Comparison of ENCODE assay signal across 1 cellular context in genomic region chr18:56565596-56566355, GRCh38.
TF ChIP-seq lines count a peak whose summit lies in the region.

No MANE protein-coding gene starts in this region.

TF ChIP-seq in HepG2, 621 proteins besides CTCF, POLR2A, EP300 and RAD21 (continued from another document and continues in another):
- TF ChIP-seq ATF6 (CRISPR knock-in tag; conservative IDR thresholded peaks at IDR 0.05) (no peak), ZBTB44 (CRISPR knock-in tag; IDR thresholded peaks at IDR 0.05) (no peak), ZNF747 (CRISPR knock-in tag; IDR thresholded peaks at IDR 0.05; ENCODE audit: borderline replicate concordance) (no peak), AGO1 (IDR thresholded peaks at IDR 0.05; ENCODE audit: low read depth, low read length, poor library complexity, severe bottlenecking) (no peak), ZBTB42 (CRISPR knock-in tag; IDR thresholded peaks at IDR 0.05) (no peak), ZNF646 (CRISPR knock-in tag; IDR thresholded peaks at IDR 0.05) (no peak), ADNP (CRISPR knock-in tag; IDR thresholded peaks at IDR 0.05) (no peak), MAX (IDR thresholded peaks at IDR 0.05) (no peak), NKX3-1 (CRISPR knock-in tag; IDR thresholded peaks at IDR 0.05) (no peak), ARNT2 (CRISPR knock-in tag; IDR thresholded peaks at IDR 0.05; ENCODE audit: low read depth) (no peak), FOXK1 (CRISPR knock-in tag; IDR thresholded peaks at IDR 0.05; ENCODE audit: borderline replicate concordance, low read depth) (no peak), ZFP37 (CRISPR knock-in tag; IDR thresholded peaks at IDR 0.05; ENCODE audit: borderline replicate concordance) (no peak), SOX5 (CRISPR knock-in tag; IDR thresholded peaks at IDR 0.05; ENCODE audit: borderline replicate concordance) (peak; percentile 51; the same call in 1 of the 2 replicates), WIZ (CRISPR knock-in tag; IDR thresholded peaks at IDR 0.05) (no peak), NCOR1 (IDR thresholded peaks at IDR 0.05; ENCODE audit: borderline replicate concordance, low read length) (no peak), ZNF772 (CRISPR knock-in tag; IDR thresholded peaks at IDR 0.05) (no peak), MYC (CRISPR knock-in tag; IDR thresholded peaks at IDR 0.05; ENCODE audit: borderline replicate concordance) (no peak), MXD4 (CRISPR knock-in tag; IDR thresholded peaks at IDR 0.05) (no peak), ZNF256 (CRISPR knock-in tag; conservative IDR thresholded peaks at IDR 0.05) (no peak), ATF5 (CRISPR knock-in tag; IDR thresholded peaks at IDR 0.05; ENCODE audit: low read depth) (no peak), GLI4 (CRISPR knock-in tag; IDR thresholded peaks at IDR 0.05; ENCODE audit: borderline replicate concordance) (no peak), HBP1 (CRISPR knock-in tag; IDR thresholded peaks at IDR 0.05; ENCODE audit: low read depth) (no peak), BCL6 (CRISPR knock-in tag; IDR thresholded peaks at IDR 0.05) (peak; percentile 68), TFE3 (CRISPR knock-in tag; IDR thresholded peaks at IDR 0.05) (0 out of 2 replicates have a peak, but pooled peaks have one; percentile 20), ZSCAN9 (CRISPR knock-in tag; IDR thresholded peaks at IDR 0.05; ENCODE audit: borderline replicate concordance) (no peak), CREM (IDR thresholded peaks at IDR 0.05) (0 out of 2 replicates have a peak, but pooled peaks have one; percentile 11), CREM (CRISPR knock-in tag; IDR thresholded peaks at IDR 0.05) (no peak), NR2F1 (CRISPR knock-in tag; IDR thresholded peaks at IDR 0.05) (no peak), ZBTB40 (IDR thresholded peaks at IDR 0.05) (no peak), ZBTB40 (CRISPR knock-in tag; IDR thresholded peaks at IDR 0.05) (no peak), SOX6 (IDR thresholded peaks at IDR 0.05) (no peak), SOX6 (CRISPR knock-in tag; IDR thresholded peaks at IDR 0.05) (peak; percentile 60; the same call in 1 of the 2 replicates)
